In genomic region chr22:38869663-38870062, GRCh38 we compare ENCODE assay signal across 10 cellular contexts. TPM values are rescaled to one million over a fixed set of nuclear protein-coding genes. Genes with fewer than 3 reads are reported as not detected.
DNase-seq lines count a peak whose midpoint lies in the region; ATAC-seq and TF ChIP-seq lines count a peak whose summit lies in the region.
"Had no signal": no experiment of that assay in that cellular context is flagged by ENCODE, and none has a peak within 500 bp of the region (broad histone marks: within the 10 kb centered on the region; RNA-seq: fewer than 3 reads in every experiment).

No MANE protein-coding gene starts in this region.

- H3K9me3 ChIP-seq in CD8-positive, alpha-beta memory T cell (ENCODE audit: low read length) = no peaks in the 10 kb centered on the region
- H3K9me3 ChIP-seq in OCI-LY1 (ENCODE audit: low read length) = no peaks in the 10 kb centered on the region
- H3K9me3 ChIP-seq in parathyroid adenoma (ENCODE audit: control insufficient read depth, low read length) = no peaks in the 10 kb centered on the region
- H3K9me3 ChIP-seq: HAP-1, ovary had no signal

- peak overlapping the region; percentile 68 for H3K4me2 ChIP-seq in OCI-LY1 (ENCODE audit: low read length)
- H3K4me2 ChIP-seq in parathyroid adenoma (ENCODE audit: low read length) = peak overlapping the region; percentile 89

- no peak for DNase-seq in CD8-positive, alpha-beta memory T cell
- DNase-seq in iPS-NIHi7 (ENCODE audit: extremely low spot score) (no peak), AG08396 (ENCODE audit: low spot score) (no peak)

- ATAC-seq in GM18511 (IDR thresholded peaks at IDR 0.05; ENCODE audit: unreplicated experiment) = no peak
- no peak for ATAC-seq in HG02970 (IDR thresholded peaks at IDR 0.05; ENCODE audit: low FRiP score, unreplicated experiment)

- peaks cover 5% of the 10 kb centered on the region for H3K36me3 ChIP-seq in CD8-positive, alpha-beta memory T cell (ENCODE audit: insufficient read depth, low read length)
- H3K36me3 ChIP-seq in OCI-LY1 (ENCODE audit: insufficient read depth, low read length) (peaks cover 44% of the 10 kb centered on the region), parathyroid adenoma (ENCODE audit: control insufficient read depth, insufficient read depth, low read length) (no peaks in the 10 kb centered on the region)
- H3K36me3 ChIP-seq: ovary had no signal

- CTCF ChIA-PET in CD8-positive, alpha-beta memory T cell (lab: Charles Lee) = interaction anchor here (0.6 to 4.1 kb wide), 48 partner anchors 10 to 659 kb away, joined by 3 to 114 read pairs (median 4); partner anchors contain the start of genes APOBEC3B, APOBEC3H, NPTXR and RPL3

- H3K4me1 Mint-ChIP-seq in CD8-positive, alpha-beta memory T cell = peaks cover 39 to 62% (median 47%) of the 10 kb centered on the region in 3 donors
- peaks cover 61% of the 10 kb centered on the region for H3K4me1 Mint-ChIP-seq in dendritic cell treated with granulocyte-macrophage colony-stimulating factor and Interleukin-4, amounts not matched to agents 40 ng/mL and 50 ng/mL, for 4 days (ENCODE audit: low read depth)

- H3K4me3 ChIP-seq in CD8-positive, alpha-beta memory T cell (ENCODE audit: low read length) = no peak overlapping the region
- H3K4me3 ChIP-seq in OCI-LY1 (ENCODE audit: low read depth, low read length, poor library complexity, severe bottlenecking) (no peak overlapping the region), parathyroid adenoma (ENCODE audit: low read depth, low read length) (peak overlapping the region; percentile 60)

- no peak overlapping the region for H3K27ac ChIP-seq in CD8-positive, alpha-beta memory T cell (ENCODE audit: low read depth, low read length)
- H3K27ac ChIP-seq in OCI-LY1 (ENCODE audit: low read depth, low read length, poor library complexity, severe bottlenecking) (no peak overlapping the region), parathyroid adenoma (peak overlapping the region; percentile 90)

- peaks cover 44% of the 10 kb centered on the region for H3K4me1 ChIP-seq in CD8-positive, alpha-beta memory T cell (ENCODE audit: insufficient read depth, low read length)
- H3K4me1 ChIP-seq in OCI-LY1 (ENCODE audit: insufficient read depth, low read length, severe bottlenecking) (peaks cover 32% of the 10 kb centered on the region), parathyroid adenoma (peaks cover 26% of the 10 kb centered on the region)

- H3K9me3 Mint-ChIP-seq in CD8-positive, alpha-beta memory T cell = no peaks in the 10 kb centered on the region
- H3K9me3 Mint-ChIP-seq in dendritic cell treated with granulocyte-macrophage colony-stimulating factor and Interleukin-4, amounts not matched to agents 40 ng/mL and 50 ng/mL, for 4 days = no peaks in the 10 kb centered on the region

- H3K27ac Mint-ChIP-seq in CD8-positive, alpha-beta memory T cell = peak overlapping the region in 6 of 8 donors; percentile 85 to 99 (median 90)
- H3K27ac Mint-ChIP-seq in dendritic cell treated with granulocyte-macrophage colony-stimulating factor and Interleukin-4, amounts not matched to agents 40 ng/mL and 50 ng/mL, for 4 days = peak overlapping the region; percentile 98

- no peak for TF ChIP-seq CTCF in OCI-LY1 (IDR thresholded peaks at IDR 0.05; ENCODE audit: low read length)
- TF ChIP-seq CTCF in parathyroid adenoma (IDR thresholded peaks at IDR 0.05) = no peak

- POLR2A ChIA-PET in CD8-positive, alpha-beta memory T cell (lab: Charles Lee) = interaction anchor here (0.7 to 1.2 kb wide), 3 partner anchors 135 to 449 kb away, joined by 3 to 6 read pairs (median 4); partner anchors contain the start of gene RPL3

- no peaks in the 10 kb centered on the region for H4K20me1 ChIP-seq in OCI-LY1 (ENCODE audit: insufficient read depth, low read length)

- H3K9ac ChIP-seq in OCI-LY1 (ENCODE audit: low read length) = no peak overlapping the region; the same call in 1 of the 2 replicates
- no peak overlapping the region for H3K9ac ChIP-seq in parathyroid adenoma

- peaks cover 0 to 43% (median 0%) of the 10 kb centered on the region in 3 donors for H3K36me3 Mint-ChIP-seq in CD8-positive, alpha-beta memory T cell
- peaks cover 80% of the 10 kb centered on the region for H3K36me3 Mint-ChIP-seq in dendritic cell treated with granulocyte-macrophage colony-stimulating factor and Interleukin-4, amounts not matched to agents 40 ng/mL and 50 ng/mL, for 4 days (ENCODE audit: low read depth)

- no peak overlapping the region for H2AFZ ChIP-seq in OCI-LY1 (ENCODE audit: low read length)
- no peak overlapping the region for H2AFZ ChIP-seq in parathyroid adenoma

- H3K27me3 ChIP-seq in CD8-positive, alpha-beta memory T cell (ENCODE audit: insufficient read depth, low read length, poor library complexity, severe bottlenecking) = no peaks in the 10 kb centered on the region
- H3K27me3 ChIP-seq in OCI-LY1 (ENCODE audit: insufficient read depth, low read length) (0 out of 2 replicates have a peak, but pooled peaks cover 3% of the 10 kb centered on the region), parathyroid adenoma (ENCODE audit: control insufficient read depth, insufficient read depth, low read length) (no peaks in the 10 kb centered on the region)
- H3K27me3 ChIP-seq: ovary had no signal

- peak overlapping the region in 4 of 7 donors; percentile 84 to 88 (median 86) for H3K4me3 Mint-ChIP-seq in CD8-positive, alpha-beta memory T cell
- peak overlapping the region; percentile 94 for H3K4me3 Mint-ChIP-seq in dendritic cell treated with granulocyte-macrophage colony-stimulating factor and Interleukin-4, amounts not matched to agents 40 ng/mL and 50 ng/mL, for 4 days

- intact Hi-C loops in dendritic cell treated with granulocyte-macrophage colony-stimulating factor and Interleukin-4, amounts not matched to agents 40 ng/mL and 50 ng/mL, for 4 days (cut with micrococcal nuclease) = loop anchor here (1.0 to 10.0 kb wide), 5 partner anchors 58 to 435 kb away; no protein-coding TSS in a partner anchor

- H3K27me3 Mint-ChIP-seq in CD8-positive, alpha-beta memory T cell = peaks cover 0 to 4% of the 10 kb centered on the region in 2 donors
- H3K27me3 Mint-ChIP-seq in dendritic cell treated with granulocyte-macrophage colony-stimulating factor and Interleukin-4, amounts not matched to agents 40 ng/mL and 50 ng/mL, for 4 days = peaks cover 11% of the 10 kb centered on the region

- no peaks in the 10 kb centered on the region for H3K79me2 ChIP-seq in OCI-LY1 (ENCODE audit: insufficient read depth, low read length)
- H3K79me2 ChIP-seq in parathyroid adenoma = peaks cover 6% of the 10 kb centered on the region

- no peaks in the 10 kb centered on the region for H3F3A ChIP-seq in OCI-LY1 (ENCODE audit: insufficient read depth, low read length)

- no peaks in the 10 kb centered on the region for H3K9me2 ChIP-seq in OCI-LY1 (ENCODE audit: low read depth, low read length)

RNA-seq across cellular contexts. Expression of gene CBX6, which starts 2.4 kb away (rescaled TPM):
- total RNA-seq in CD8-positive, alpha-beta memory T cell = 100 to 1,000 TPM; 159 to 171 TPM
- polyA plus RNA-seq in CD8-positive, alpha-beta memory T cell = 10.8 TPM

RNA-seq across cellular contexts. Expression of gene NPTXR, which starts 25.8 kb away (rescaled TPM):
- total RNA-seq in CD8-positive, alpha-beta memory T cell = 1 to 10 TPM; 5.9 to 6.3 TPM
- 1.0 TPM for polyA plus RNA-seq in CD8-positive, alpha-beta memory T cell
